28 cellular contexts compared by ENCODE assay signal in the genomic region with DNA sequence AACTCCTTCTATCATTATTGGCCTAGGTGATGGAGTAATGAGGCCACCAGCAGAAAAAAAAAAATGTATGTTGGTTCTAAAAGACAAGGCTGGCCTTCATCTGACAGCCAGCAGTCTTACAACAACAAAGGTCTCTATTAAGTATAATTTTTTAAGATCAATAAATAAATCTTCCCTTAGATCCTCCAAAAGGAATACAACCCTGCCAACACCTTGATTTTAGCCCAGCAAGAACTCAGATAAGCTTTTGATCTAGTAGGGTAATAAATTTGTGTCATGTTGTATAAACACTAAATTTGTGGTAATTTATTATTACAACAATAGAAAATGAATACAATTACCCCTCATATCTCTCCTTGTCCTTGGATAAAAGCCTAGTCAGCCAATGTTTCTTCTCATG.
"Had no signal": no experiment of that assay in that cellular context is flagged by ENCODE, and none has a peak within 500 bp of the region (broad histone marks: within the 10 kb centered on the region; RNA-seq: fewer than 3 reads in every experiment).

No MANE protein-coding gene starts in this region.

- H3K36me3 ChIP-seq: colonic mucosa, esophagus squamous epithelium, gastrocnemius medialis, heart right ventricle, left lung, lower lobe of right lung had no signal

- H3K27ac ChIP-seq: colonic mucosa, epithelial cell of prostate, esophagus squamous epithelium, gastrocnemius medialis, heart right ventricle, left lung, lower lobe of right lung had no signal

- H3K4me1 Mint-ChIP-seq: immature natural killer cell, mesothelial cell of epicardium, naive B cell had no signal

- H3K36me3 Mint-ChIP-seq: immature natural killer cell, mesothelial cell of epicardium, naive B cell had no signal

- H3K27me3 ChIP-seq: colonic mucosa, esophagus squamous epithelium, gastrocnemius medialis, heart right ventricle, left lung had no signal

- H3K9me3 Mint-ChIP-seq: dendritic cell treated with granulocyte-macrophage colony-stimulating factor and Interleukin-4, amounts not matched to agents 40 ng/mL and 50 ng/mL, for 4 days; mesothelial cell of epicardium had no signal

- DNase-seq: colonic mucosa; cortex of kidney; effector CD8-positive, alpha-beta T cell; effector memory CD8-positive, alpha-beta T cell; erythroblast; esophagus squamous epithelium; foreskin fibroblast; foreskin melanocyte; gastrocnemius medialis; glutamatergic neuron; head of caudate nucleus; heart right ventricle; hippocampal formation; immature natural killer cell; islet precursor cell; kidney; kidney glomerular epithelial cell; left colon; left lung; left ventricle myocardium superior; lower lobe of right lung; mesenchymal stem cell; mucosa of descending colon; naive B cell had no signal

- H3K27ac Mint-ChIP-seq: dendritic cell treated with granulocyte-macrophage colony-stimulating factor and Interleukin-4, amounts not matched to agents 40 ng/mL and 50 ng/mL, for 4 days; effector memory CD8-positive, alpha-beta T cell; immature natural killer cell; mesothelial cell of epicardium; naive B cell had no signal

- ATAC-seq: effector memory CD8-positive, alpha-beta T cell; esophagus mucosa; gastrocnemius medialis; heart right ventricle; left colon; left lung; left ventricle myocardium superior; lower lobe of right lung; mucosa of descending colon had no signal

- H3K4me3 Mint-ChIP-seq: dendritic cell treated with granulocyte-macrophage colony-stimulating factor and Interleukin-4, amounts not matched to agents 40 ng/mL and 50 ng/mL, for 4 days; effector memory CD8-positive, alpha-beta T cell; immature natural killer cell; mesothelial cell of epicardium; naive B cell had no signal

- H3K4me3 ChIP-seq: colonic mucosa, esophagus squamous epithelium, gastrocnemius medialis, heart right ventricle, left lung, lower lobe of right lung, mucosa of descending colon had no signal

- H3K4me1 ChIP-seq: colonic mucosa, esophagus squamous epithelium, gastrocnemius medialis, heart right ventricle, left lung, lower lobe of right lung had no signal

- H3K9me3 ChIP-seq: colonic mucosa, esophagus squamous epithelium, gastrocnemius medialis, lower lobe of right lung, mucosa of descending colon had no signal

- H3K27me3 Mint-ChIP-seq: dendritic cell treated with granulocyte-macrophage colony-stimulating factor and Interleukin-4, amounts not matched to agents 40 ng/mL and 50 ng/mL, for 4 days; effector memory CD8-positive, alpha-beta T cell; naive B cell had no signal
